ENCODE assay signal across 22 cellular contexts in genomic region chr4:33062155-33062554, GRCh38.
DNase-seq lines count a peak whose midpoint lies in the region; TF ChIP-seq lines count a peak whose summit lies in the region.
"Had no signal": no experiment of that assay in that cellular context is flagged by ENCODE, and none has a peak within 500 bp of the region (broad histone marks: within the 10 kb centered on the region; RNA-seq: fewer than 3 reads in every experiment).

No MANE protein-coding gene starts in this region.

- peaks cover 9% of the 10 kb centered on the region for H3K9me3 Mint-ChIP-seq in mesothelial cell of epicardium
- H3K9me3 Mint-ChIP-seq: CD14-positive monocyte had no signal

- peaks cover 33% of the 10 kb centered on the region for H3K4me1 ChIP-seq in adipocyte (ENCODE audit: control insufficient read depth, insufficient read depth, low read length)
- no peaks in the 10 kb centered on the region for H3K4me1 ChIP-seq in osteoblast (ENCODE audit: insufficient read depth, low read length)
- H3K4me1 ChIP-seq: BE2C had no signal

- no peak overlapping the region for H3K4me3 Mint-ChIP-seq in mesothelial cell of epicardium
- H3K4me3 Mint-ChIP-seq: CD14-positive monocyte; CD8-positive, alpha-beta memory T cell; IgD-negative memory B cell had no signal

- no peaks in the 10 kb centered on the region for H3K27me3 Mint-ChIP-seq in mesothelial cell of epicardium (ENCODE audit: low read depth)
- H3K27me3 Mint-ChIP-seq: CD8-positive, alpha-beta memory T cell; IgD-negative memory B cell had no signal

- H3K27ac Mint-ChIP-seq in mesothelial cell of epicardium: peak overlapping the region; percentile 16
- H3K27ac Mint-ChIP-seq: CD14-positive monocyte; CD8-positive, alpha-beta memory T cell; IgD-negative memory B cell had no signal

- peak overlapping the region; percentile 39 for H3K9ac ChIP-seq in adipocyte (ENCODE audit: low read length)
- H3K9ac ChIP-seq: KMS-11 had no signal

- H3K79me2 ChIP-seq in osteoblast (ENCODE audit: insufficient read depth, low read length): no peaks in the 10 kb centered on the region

- no peak overlapping the region for H3K4me2 ChIP-seq in osteoblast (ENCODE audit: insufficient read depth, low read length)
- H3K4me2 ChIP-seq: KMS-11 had no signal

- no peak overlapping the region for H3K4me3 ChIP-seq in AG10803 (ENCODE audit: low read length)
- peak overlapping the region; percentile 42 for H3K4me3 ChIP-seq in adipocyte (ENCODE audit: low read length)
- no peak overlapping the region for H3K4me3 ChIP-seq in fibroblast of mammary gland (ENCODE audit: control insufficient read depth, low read depth, low read length)
- H3K4me3 ChIP-seq in osteoblast (ENCODE audit: insufficient read depth, low read length): no peak overlapping the region
- H3K4me3 ChIP-seq in H7 (ENCODE audit: insufficient read depth, low read depth, low read length): no peak overlapping the region

- H3K4me1 Mint-ChIP-seq in mesothelial cell of epicardium: peaks cover 29% of the 10 kb centered on the region
- H3K4me1 Mint-ChIP-seq: CD14-positive monocyte; CD8-positive, alpha-beta memory T cell had no signal

- DNase-seq in AG10803 (ENCODE audit: low read depth): peak; percentile 26
- peak; percentile 63 for DNase-seq in adipocyte (ENCODE audit: low read depth)
- DNase-seq in fibroblast of mammary gland (ENCODE audit: low read depth): peak; percentile 25
- no peak for DNase-seq in mesothelial cell of epicardium (ENCODE audit: low spot score in 2 of 2, unreplicated experiment in 2 of 2)
- DNase-seq in activated CD4-positive, alpha-beta T cell treated with anti-CD3 and anti-CD28 coated beads for 1 hour: no peak
- DNase-seq in osteoblast (ENCODE audit: insufficient read length, low spot score, missing footprints): no peak
- no peak for DNase-seq in stimulated activated CD4-positive, alpha-beta T cell treated with anti-CD3 and anti-CD28 coated beads, Interleukin-12 subunit alpha, Interleukin-12 subunit beta, amount 100 ng/mL, for 4 hours
- DNase-seq in H7: no peak
- DNase-seq: BE2C; Calu3; CD8-positive, alpha-beta memory T cell; DMS79 treated with DMSO at 0.1 percent for 48 hours; GF-D8; MM.1S; NCI-H1092; NCI-H1436 treated with DMSO at 0.1 percent for 48 hours; NCI-H1930; NCI-H2107; NCI-H774 had no signal

- H3K9me3 ChIP-seq in adipocyte (ENCODE audit: control insufficient read depth, low read length) (no peaks in the 10 kb centered on the region), osteoblast (ENCODE audit: low read depth, low read length) (peaks cover 2% of the 10 kb centered on the region)
- H3K9me3 ChIP-seq: BE2C had no signal

- H3K36me3 Mint-ChIP-seq in mesothelial cell of epicardium: no peaks in the 10 kb centered on the region
- H3K36me3 Mint-ChIP-seq: CD14-positive monocyte; CD8-positive, alpha-beta memory T cell; IgD-negative memory B cell had no signal

- TF ChIP-seq CTCF in AG10803 (conservative IDR thresholded peaks at IDR 0.05; ENCODE audit: low read length) (no peak), fibroblast of mammary gland (conservative IDR thresholded peaks at IDR 0.05; ENCODE audit: control insufficient read depth, insufficient read depth, low read depth, low read length) (no peak), mesothelial cell of epicardium (IDR thresholded peaks at IDR 0.05; ENCODE audit: unreplicated experiment) (no peak), osteoblast (IDR thresholded peaks at IDR 0.05; ENCODE audit: extremely low read depth, low read depth, low read length) (no peak)

- no peaks in the 10 kb centered on the region for H4K20me1 ChIP-seq in osteoblast (ENCODE audit: insufficient read depth, low read length)

- H3K27me3 ChIP-seq in adipocyte (replicated peaks; ENCODE audit: control insufficient read depth, insufficient read depth, low read length) (no peaks in the 10 kb centered on the region), osteoblast (ENCODE audit: insufficient read depth, low read length) (no peaks in the 10 kb centered on the region), H7 (ENCODE audit: control insufficient read depth, insufficient read depth, low read length) (no peaks in the 10 kb centered on the region)
- H3K27me3 ChIP-seq: BE2C had no signal

- no peak overlapping the region for H3K27ac ChIP-seq in osteoblast (ENCODE audit: low read depth, low read length)
- H3K27ac ChIP-seq: KMS-11 had no signal

- H2AFZ ChIP-seq in osteoblast (ENCODE audit: low read length): no peak overlapping the region

- no peaks in the 10 kb centered on the region for H3K36me3 ChIP-seq in adipocyte (ENCODE audit: control insufficient read depth, insufficient read depth, low read length, severe bottlenecking)
- H3K36me3 ChIP-seq in osteoblast (ENCODE audit: insufficient read depth, low read length): no peaks in the 10 kb centered on the region
- H3K36me3 ChIP-seq in H7 (replicated peaks; ENCODE audit: control insufficient read depth, insufficient read depth, low read length): no peaks in the 10 kb centered on the region
- H3K36me3 ChIP-seq: BE2C had no signal

Comparison
In these comparisons a context has a peak if more than half of its experiments do, and no peak if none do; other contexts are left out.
1. DNase-seq: peak in AG10803 (single experiment), adipocyte (single experiment) and fibroblast of mammary gland (single experiment); none in mesothelial cell of epicardium (0 of 2), activated CD4-positive, alpha-beta T cell treated with anti-CD3 and anti-CD28 coated beads for 1 hour (single experiment), osteoblast (single experiment), stimulated activated CD4-positive, alpha-beta T cell treated with anti-CD3 and anti-CD28 coated beads, Interleukin-12 subunit alpha, Interleukin-12 subunit beta, amount 100 ng/mL, for 4 hours (single experiment) and H7 (single experiment).